ENCODE assay signal across 13 cellular contexts in genomic region chr5:133421806-133422205, GRCh38.
DNase-seq lines count a peak whose midpoint lies in the region; ATAC-seq, FAIRE-seq and TF ChIP-seq lines count a peak whose summit lies in the region.
"Had no signal": no experiment of that assay in that cellular context is flagged by ENCODE, and none has a peak within 500 bp of the region (broad histone marks: within the 10 kb centered on the region; RNA-seq: fewer than 3 reads in every experiment).

No MANE protein-coding gene starts in this region.

- WGBS in K562 (ENCODE audit: insufficient coverage, low coverage, missing lambda C conversion rate): 0% methylated on average over 3 of the region's 5 CpGs

- CTCF ChIA-PET in K562 (lab: Yijun Ruan, JAX; ENCODE audit: low intra/inter-chr PET ratio): no interaction called here

- H3K36me3 ChIP-seq in K562 (ENCODE audit: control insufficient read depth, insufficient read depth, low read length): no peaks in the 10 kb centered on the region
- H3K36me3 ChIP-seq: BLaER1 had no signal

- no peaks in the 10 kb centered on the region for H3K9me3 ChIP-seq in K562 (replicated peaks; ENCODE audit: control insufficient read depth, insufficient read depth, low read depth, low read length)
- H3K9me3 ChIP-seq: BLaER1 had no signal

- BruUV-seq in K562 (replicated peaks; lab: Mats Ljungman, UMichigan): no TSS peak

- no peak for TF ChIP-seq POLR2A in K562 (conservative IDR thresholded peaks at IDR 0.05)

- ATAC-seq in K562 (no peak), GM18868 (IDR thresholded peaks at IDR 0.05; ENCODE audit: unreplicated experiment) (no peak)
- ATAC-seq in activated naive CD4-positive, alpha-beta T cell treated with anti-CD3 and anti-CD28 coated beads, Interleukin-2, amount 50 U/mL, for 72 hours: no peak

- no peak overlapping the region for H3K4me3 Mint-ChIP-seq in CD14-positive monocyte
- no peak overlapping the region for H3K4me3 Mint-ChIP-seq in mesothelial cell of epicardium
- H3K4me3 Mint-ChIP-seq: CD4-positive, CD25-positive, alpha-beta regulatory T cell had no signal

- no peak for FAIRE-seq in K562 (lab: Jason Lieb, UNC)
- FAIRE-seq: H54 had no signal

- peak; percentile 23; the same call in 1 of the 2 replicates for TF ChIP-seq CTCF in 22Rv1 (IDR thresholded peaks at IDR 0.05)
- peak; percentile 10 for TF ChIP-seq CTCF in CD14-positive monocyte (IDR thresholded peaks at IDR 0.05)
- TF ChIP-seq CTCF in K562 (IDR thresholded peaks at IDR 0.05 in 2 of 3, conservative IDR thresholded peaks at IDR 0.05 in 1 of 3; ENCODE audit: insufficient read depth in 2 of 3, low read depth in 1 of 3, low read length in 3 of 3): no peak
- TF ChIP-seq CTCF in mesothelial cell of epicardium (IDR thresholded peaks at IDR 0.05; ENCODE audit: unreplicated experiment): no peak
- TF ChIP-seq CTCF in GM13976 (IDR thresholded peaks at IDR 0.05; ENCODE audit: borderline replicate concordance, control extremely low read depth, extremely low read depth, insufficient read depth, missing control alignments): no peak

- H3K36me3 Mint-ChIP-seq in CD14-positive monocyte (no peaks in the 10 kb centered on the region), mesothelial cell of epicardium (no peaks in the 10 kb centered on the region)
- H3K36me3 Mint-ChIP-seq in activated naive CD4-positive, alpha-beta T cell treated with anti-CD3 and anti-CD28 coated beads, Interleukin-2, amount 50 U/mL, for 72 hours: no peaks in the 10 kb centered on the region
- H3K36me3 Mint-ChIP-seq: CD4-positive, CD25-positive, alpha-beta regulatory T cell had no signal

- peaks cover 6 to 40% of the 10 kb centered on the region in 2 experiments; a peak in 4 of 5 replicates for H3K27me3 ChIP-seq in K562 (ENCODE audit: control insufficient read depth in 2 of 2, insufficient read depth in 2 of 2, low read length in 2 of 2)
- H3K27me3 ChIP-seq: BLaER1 had no signal

- H3K79me2 ChIP-seq in K562 (ENCODE audit: control insufficient read depth, insufficient read depth, low read length): no peaks in the 10 kb centered on the region

- H3K9me1 ChIP-seq in K562 (ENCODE audit: control insufficient read depth, insufficient read depth, low read length): peaks cover 3% of the 10 kb centered on the region

- no peak overlapping the region for H2AFZ ChIP-seq in K562 (ENCODE audit: low read depth, low read length)
- H2AFZ ChIP-seq: GM23248 had no signal

- no peak for DNase-seq in CD14-positive monocyte (ENCODE audit: low spot score)
- no peak for DNase-seq in K562 (ENCODE audit: extremely low read depth in 1 of 4, low spot score in 3 of 4)
- DNase-seq in mesothelial cell of epicardium (ENCODE audit: low spot score in 2 of 2, unreplicated experiment in 2 of 2): no peak
- no peak for DNase-seq in GM13976 (ENCODE audit: low spot score)
- no peak for DNase-seq in activated naive CD4-positive, alpha-beta T cell treated with anti-CD3 and anti-CD28 coated beads, Interleukin-2, amount 50 U/mL, for 72 hours (ENCODE audit: low spot score in 2 of 2)
- DNase-seq: GF-D8, IMR-90 had no signal

- peaks cover 13 to 28% (median 14%) of the 10 kb centered on the region in 3 donors for H3K27me3 Mint-ChIP-seq in CD14-positive monocyte (ENCODE audit: low read depth in 3 of 3)
- H3K27me3 Mint-ChIP-seq in mesothelial cell of epicardium (ENCODE audit: low read depth): no peaks in the 10 kb centered on the region

- H3K27ac ChIP-seq in 22Rv1 (no peak overlapping the region), K562 (ENCODE audit: extremely low read depth, low read depth, low read length) (no peak overlapping the region)
- H3K27ac ChIP-seq: BLaER1, GM23248 had no signal

- peaks cover 10% of the 10 kb centered on the region for H4K20me1 ChIP-seq in K562 (replicated peaks; ENCODE audit: control insufficient read depth, insufficient read depth, low read length)
- H4K20me1 ChIP-seq: BLaER1 had no signal

- in situ Hi-C loops in K562 (cut with MboI) (loop anchor here (10.0 kb wide), 1 partner anchor 523 kb away; no protein-coding TSS in a partner anchor), GM13976 (cut with MboI; ENCODE audit: low sequenced_read_pairs, unreplicated experiment) (no loop called here)

- H3K4me2 ChIP-seq in K562 (ENCODE audit: insufficient read depth, low read length): no peak overlapping the region
- H3K4me2 ChIP-seq: BLaER1 had no signal

- TF ChIP-seq RAD21 in K562 (CRISPR knock-in tag; conservative IDR thresholded peaks at IDR 0.05 in 1 of 2, IDR thresholded peaks at IDR 0.05 in 1 of 2): no peak

- intact Hi-C loops in CD14-positive monocyte (cut with micrococcal nuclease) (loop anchor here (5.0 to 10.0 kb wide), 3 partner anchors 103 to 445 kb away; no protein-coding TSS in a partner anchor), K562 (cut with micrococcal nuclease) (loop anchor here (5.0 kb wide), 1 partner anchor 520 kb away; no protein-coding TSS in a partner anchor)

- H3K4me1 ChIP-seq in K562 (replicated peaks in 1 of 2; ENCODE audit: control insufficient read depth in 2 of 2, insufficient read depth in 2 of 2, low read length in 2 of 2): peaks cover 0 to 6% of the 10 kb centered on the region in 2 experiments; a peak in 2 of 5 replicates

- H3K4me3 ChIP-seq in K562: no peak overlapping the region
- H3K4me3 ChIP-seq: BLaER1, GM23248 had no signal

- H3K4me1 Mint-ChIP-seq in CD14-positive monocyte (peaks cover 4% of the 10 kb centered on the region), mesothelial cell of epicardium (peaks cover 29% of the 10 kb centered on the region)

- POLR2A ChIA-PET in K562 (lab: Yijun Ruan, JAX): interaction anchor here (0.7 kb wide), 1 partner anchor 18 kb away, joined by 4 read pairs; no protein-coding TSS in a partner anchor

- H3K27ac Mint-ChIP-seq in CD14-positive monocyte: peak overlapping the region in 1 of 7 donors; percentile 54
- peak overlapping the region; percentile 48 for H3K27ac Mint-ChIP-seq in mesothelial cell of epicardium
- H3K27ac Mint-ChIP-seq in activated naive CD4-positive, alpha-beta T cell treated with anti-CD3 and anti-CD28 coated beads, Interleukin-2, amount 50 U/mL, for 72 hours: no peak overlapping the region

- no peak for TF ChIP-seq EP300 in K562 (IDR thresholded peaks at IDR 0.05; ENCODE audit: low read length)

- no peak overlapping the region for H3K9ac ChIP-seq in K562 (ENCODE audit: insufficient read depth in 1 of 2, low read depth in 2 of 2, low read length in 2 of 2)
- H3K9ac ChIP-seq: BLaER1, GM23248 had no signal

- no peaks in the 10 kb centered on the region for H3K9me3 Mint-ChIP-seq in CD14-positive monocyte
- peaks cover 13% of the 10 kb centered on the region for H3K9me3 Mint-ChIP-seq in mesothelial cell of epicardium
- H3K9me3 Mint-ChIP-seq in activated naive CD4-positive, alpha-beta T cell treated with anti-CD3 and anti-CD28 coated beads, Interleukin-2, amount 50 U/mL, for 72 hours: no peaks in the 10 kb centered on the region

TF ChIP-seq in K562, 482 proteins besides CTCF, POLR2A, EP300 and RAD21:
- TF ChIP-seq TAF9B (IDR thresholded peaks at IDR 0.05; ENCODE audit: partially characterized antibody): no peak
- TF ChIP-seq STAG1 (CRISPR knock-in tag; IDR thresholded peaks at IDR 0.05; ENCODE audit: borderline replicate concordance): no peak
- peak; percentile 84 for TF ChIP-seq ZFP36 (IDR thresholded peaks at IDR 0.05; ENCODE audit: low read depth, low read length, partially characterized antibody)
TF ChIP-seq in K562: peak in this region for 1.

Comparison
In these comparisons a context has a peak if more than half of its experiments do, and no peak if none do; other contexts are left out.
1. CTCF ChIP-seq: peak in 22Rv1 (single experiment) and CD14-positive monocyte (single experiment); none in K562 (0 of 3), mesothelial cell of epicardium (single experiment) and GM13976 (single experiment).